In genomic region chr5:37769840-37770239, GRCh38 we compare ENCODE assay signal across 1 cellular context.
TF ChIP-seq lines count a peak whose summit lies in the region.

No MANE protein-coding gene starts in this region.

TF ChIP-seq in HepG2, 621 proteins besides CTCF, POLR2A, EP300 and RAD21 (continued from another document):
- TF ChIP-seq, protein P1, sequence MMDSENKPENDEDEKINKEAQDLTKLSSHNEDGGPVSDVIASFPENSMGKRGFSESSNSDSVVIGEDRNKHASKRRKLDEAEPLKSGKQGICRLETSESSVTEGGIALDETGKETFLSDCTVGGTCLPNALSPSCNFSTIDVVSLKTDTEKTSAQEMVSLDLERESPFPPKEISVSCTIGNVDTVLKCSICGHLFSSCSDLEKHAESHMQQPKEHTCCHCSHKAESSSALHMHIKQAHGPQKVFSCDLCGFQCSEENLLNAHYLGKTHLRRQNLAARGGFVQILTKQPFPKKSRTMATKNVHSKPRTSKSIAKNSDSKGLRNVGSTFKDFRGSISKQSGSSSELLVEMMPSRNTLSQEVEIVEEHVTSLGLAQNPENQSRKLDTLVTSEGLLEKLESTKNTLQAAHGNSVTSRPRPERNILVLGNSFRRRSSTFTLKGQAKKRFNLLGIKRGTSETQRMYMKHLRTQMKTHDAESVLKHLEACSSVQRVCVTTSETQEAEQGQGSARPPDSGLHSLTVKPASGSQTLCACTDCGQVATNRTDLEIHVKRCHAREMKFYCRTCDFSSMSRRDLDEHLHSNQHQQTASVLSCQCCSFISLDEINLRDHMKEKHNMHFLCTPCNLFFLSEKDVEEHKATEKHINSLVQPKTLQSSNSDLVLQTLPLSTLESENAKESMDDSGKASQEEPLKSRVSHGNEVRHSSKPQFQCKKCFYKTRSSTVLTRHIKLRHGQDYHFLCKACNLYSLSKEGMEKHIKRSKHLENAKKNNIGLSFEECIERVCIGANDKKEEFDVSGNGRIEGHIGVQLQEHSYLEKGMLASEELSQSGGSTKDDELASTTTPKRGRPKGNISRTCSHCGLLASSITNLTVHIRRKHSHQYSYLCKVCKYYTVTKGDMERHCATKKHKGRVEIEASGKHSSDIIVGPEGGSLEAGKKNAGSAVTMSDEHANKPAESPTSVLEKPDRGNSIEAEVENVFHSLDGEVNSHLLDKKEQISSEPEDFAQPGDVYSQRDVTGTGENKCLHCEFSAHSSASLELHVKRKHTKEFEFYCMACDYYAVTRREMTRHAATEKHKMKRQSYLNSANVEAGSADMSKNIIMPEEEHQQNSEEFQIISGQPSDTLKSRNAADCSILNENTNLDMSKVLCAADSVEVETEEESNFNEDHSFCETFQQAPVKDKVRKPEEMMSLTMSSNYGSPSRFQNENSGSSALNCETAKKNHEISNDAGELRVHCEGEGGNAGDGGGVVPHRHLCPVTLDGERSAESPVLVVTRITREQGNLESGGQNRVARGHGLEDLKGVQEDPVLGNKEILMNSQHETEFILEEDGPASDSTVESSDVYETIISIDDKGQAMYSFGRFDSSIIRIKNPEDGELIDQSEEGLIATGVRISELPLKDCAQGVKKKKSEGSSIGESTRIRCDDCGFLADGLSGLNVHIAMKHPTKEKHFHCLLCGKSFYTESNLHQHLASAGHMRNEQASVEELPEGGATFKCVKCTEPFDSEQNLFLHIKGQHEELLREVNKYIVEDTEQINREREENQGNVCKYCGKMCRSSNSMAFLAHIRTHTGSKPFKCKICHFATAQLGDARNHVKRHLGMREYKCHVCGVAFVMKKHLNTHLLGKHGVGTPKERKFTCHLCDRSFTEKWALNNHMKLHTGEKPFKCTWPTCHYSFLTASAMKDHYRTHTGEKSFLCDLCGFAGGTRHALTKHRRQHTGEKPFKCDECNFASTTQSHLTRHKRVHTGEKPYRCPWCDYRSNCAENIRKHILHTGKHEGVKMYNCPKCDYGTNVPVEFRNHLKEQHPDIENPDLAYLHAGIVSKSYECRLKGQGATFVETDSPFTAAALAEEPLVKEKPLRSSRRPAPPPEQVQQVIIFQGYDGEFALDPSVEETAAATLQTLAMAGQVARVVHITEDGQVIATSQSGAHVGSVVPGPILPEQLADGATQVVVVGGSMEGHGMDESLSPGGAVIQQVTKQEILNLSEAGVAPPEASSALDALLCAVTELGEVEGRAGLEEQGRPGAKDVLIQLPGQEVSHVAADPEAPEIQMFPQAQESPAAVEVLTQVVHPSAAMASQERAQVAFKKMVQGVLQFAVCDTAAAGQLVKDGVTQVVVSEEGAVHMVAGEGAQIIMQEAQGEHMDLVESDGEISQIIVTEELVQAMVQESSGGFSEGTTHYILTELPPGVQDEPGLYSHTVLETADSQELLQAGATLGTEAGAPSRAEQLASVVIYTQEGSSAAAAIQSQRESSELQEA (CRISPR knock-in tag; IDR thresholded peaks at IDR 0.05; ENCODE audit: not compliant biosample characterization), result no peak
- TF ChIP-seq ZNF264 (CRISPR knock-in tag; IDR thresholded peaks at IDR 0.05), result 0 out of 2 replicates have a peak, but pooled peaks have one; percentile 32
- no peak for TF ChIP-seq SETDB1 (CRISPR knock-in tag; IDR thresholded peaks at IDR 0.05; ENCODE audit: borderline replicate concordance)
- TF ChIP-seq GABPB1 (CRISPR knock-in tag; IDR thresholded peaks at IDR 0.05), result no peak
- no peak for TF ChIP-seq KDM2A (CRISPR knock-in tag; IDR thresholded peaks at IDR 0.05; ENCODE audit: borderline replicate concordance, low read depth)
- peak; percentile 36; the same call in 1 of the 2 replicates for TF ChIP-seq CEBPG (CRISPR knock-in tag; IDR thresholded peaks at IDR 0.05)
- no peak for TF ChIP-seq ARID2 (CRISPR knock-in tag; IDR thresholded peaks at IDR 0.05; ENCODE audit: borderline replicate concordance)
- TF ChIP-seq CAMTA2 (CRISPR knock-in tag; IDR thresholded peaks at IDR 0.05; ENCODE audit: borderline replicate concordance), result no peak
TF ChIP-seq in HepG2: peak in this region for 24.
